ENCODE assay signal across 8 cellular contexts in the genomic region with DNA sequence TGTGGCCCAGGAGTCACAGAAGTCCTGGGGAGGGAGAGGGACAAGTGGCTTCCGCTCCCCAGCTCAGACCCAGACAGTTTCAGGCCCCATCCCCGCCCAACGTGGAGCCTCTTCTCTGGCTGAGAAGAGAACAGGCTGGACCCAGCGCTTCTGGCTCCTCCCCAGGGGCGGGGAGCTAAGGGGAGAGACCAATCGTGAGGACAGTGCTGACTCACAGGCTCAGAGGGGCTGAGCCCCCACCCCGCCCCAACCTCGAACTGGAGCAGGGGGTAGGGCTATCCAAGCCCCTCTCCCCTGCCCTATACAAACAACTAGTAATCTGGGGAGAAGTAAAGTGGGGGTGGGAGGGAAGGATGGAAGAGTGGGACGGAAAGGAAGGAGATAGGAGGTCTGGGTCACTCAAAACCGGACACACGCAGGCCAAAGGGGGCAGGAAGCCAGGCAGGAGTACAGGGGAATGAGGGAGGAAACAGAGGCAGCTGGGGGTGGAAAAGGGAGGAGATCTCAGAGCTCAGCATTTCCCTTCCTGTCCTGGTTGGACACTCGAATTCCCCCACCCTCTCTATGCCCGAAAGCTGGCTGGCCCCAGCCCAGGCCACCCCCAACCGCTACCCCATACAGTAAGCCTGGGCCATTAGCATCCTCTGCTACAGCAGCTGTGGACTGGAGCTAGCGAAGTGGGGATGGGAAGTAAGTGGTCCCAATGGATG. TPM values are rescaled to one million over a fixed set of nuclear protein-coding genes. Genes with fewer than 3 reads are reported as not detected.
DNase-seq lines count a peak whose midpoint lies in the region; ATAC-seq, FAIRE-seq and TF ChIP-seq lines count a peak whose summit lies in the region.

A gene with protein sequence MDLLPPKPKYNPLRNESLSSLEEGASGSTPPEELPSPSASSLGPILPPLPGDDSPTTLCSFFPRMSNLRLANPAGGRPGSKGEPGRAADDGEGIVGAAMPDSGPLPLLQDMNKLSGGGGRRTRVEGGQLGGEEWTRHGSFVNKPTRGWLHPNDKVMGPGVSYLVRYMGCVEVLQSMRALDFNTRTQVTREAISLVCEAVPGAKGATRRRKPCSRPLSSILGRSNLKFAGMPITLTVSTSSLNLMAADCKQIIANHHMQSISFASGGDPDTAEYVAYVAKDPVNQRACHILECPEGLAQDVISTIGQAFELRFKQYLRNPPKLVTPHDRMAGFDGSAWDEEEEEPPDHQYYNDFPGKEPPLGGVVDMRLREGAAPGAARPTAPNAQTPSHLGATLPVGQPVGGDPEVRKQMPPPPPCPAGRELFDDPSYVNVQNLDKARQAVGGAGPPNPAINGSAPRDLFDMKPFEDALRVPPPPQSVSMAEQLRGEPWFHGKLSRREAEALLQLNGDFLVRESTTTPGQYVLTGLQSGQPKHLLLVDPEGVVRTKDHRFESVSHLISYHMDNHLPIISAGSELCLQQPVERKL (minus strand): TSS at position 117 of the 710 bp plus-strand sequence. CDS start 221 bp downstream, outside the sequence.

- DNase-seq in A549 (ENCODE audit: low read depth in 1 of 2, low spot score in 1 of 2) (peak; percentile 93 to 94), GM13977 (ENCODE audit: low spot score) (peak; percentile 81), NCI-H526 treated with DMSO at 0.1 percent for 48 hours (lab: John Stamatoyannopoulos, UW) (peak; percentile 58), foreskin fibroblast (peak; percentile 96 to 98), natural killer cell (no peak), upper lobe of right lung (peak; percentile 92)
- DNase-seq in activated naive CD4-positive, alpha-beta T cell treated with anti-CD3 and anti-CD28 coated beads for 36 hours, result peak; percentile 43

- peaks cover 17% of the 10 kb centered on the region for H3K36me3 Mint-ChIP-seq in activated naive CD4-positive, alpha-beta T cell treated with anti-CD3 and anti-CD28 coated beads for 36 hours (ENCODE audit: low read depth)
- H3K36me3 Mint-ChIP-seq in natural killer cell, result no peaks in the 10 kb centered on the region

- WGBS in A549 (ENCODE audit: missing lambda C conversion rate), result 6% methylated on average over 8 of the region's 15 CpGs

- no peak for TF ChIP-seq RAD21 in A549 (conservative IDR thresholded peaks at IDR 0.05 in 1 of 2, IDR thresholded peaks at IDR 0.05 in 1 of 2)

- H3K9me3 ChIP-seq in A549, result no peaks in the 10 kb centered on the region
- no peaks in the 10 kb centered on the region for H3K9me3 ChIP-seq in upper lobe of right lung

- CTCF ChIA-PET in A549 (lab: Yijun Ruan, JAX), result interaction anchor here (0.6 to 2.2 kb wide), 5 partner anchors 94 to 981 kb away, joined by 3 to 7 read pairs (median 3); no protein-coding TSS in a partner anchor
- CTCF ChIA-PET in activated naive CD4-positive, alpha-beta T cell treated with anti-CD3 and anti-CD28 coated beads for 36 hours (lab: Charles Lee), result interaction anchor here (0.6 to 1.7 kb wide), 11 partner anchors 9 to 364 kb away, joined by 3 to 13 read pairs (median 5); a partner anchor contains a TSS

- H3K27ac ChIP-seq in A549 (peak within 1 kb of the TSS; percentile 98 to 100), upper lobe of right lung (peak within 1 kb of the TSS; percentile 93)

- peak; percentile 54 to 74 for ATAC-seq in A549
- ATAC-seq in natural killer cell, result no peak
- ATAC-seq in upper lobe of right lung, result peak; percentile 48
- no peak for ATAC-seq in GM21528 (IDR thresholded peaks at IDR 0.05; ENCODE audit: low FRiP score, unreplicated experiment)

- H3K9me3 Mint-ChIP-seq in activated naive CD4-positive, alpha-beta T cell treated with anti-CD3 and anti-CD28 coated beads for 36 hours, result no peaks in the 10 kb centered on the region
- H3K9me3 Mint-ChIP-seq in natural killer cell, result no peaks in the 10 kb centered on the region

- FAIRE-seq in A549 (lab: Jason Lieb, UNC), result no peak

- peak; percentile 94 for TF ChIP-seq POLR2A in A549 (IDR thresholded peaks at IDR 0.05; ENCODE audit: low read length)

- peaks cover 33% of the 10 kb centered on the region for H3K36me3 ChIP-seq in upper lobe of right lung

- intact Hi-C loops in activated naive CD4-positive, alpha-beta T cell treated with anti-CD3 and anti-CD28 coated beads for 36 hours (cut with micrococcal nuclease), result loop anchor here (5.0 kb wide), 1 partner anchor 222 kb away; no protein-coding TSS in a partner anchor
- intact Hi-C loops in natural killer cell (cut with micrococcal nuclease), result loop anchor here (5.0 kb wide), 2 partner anchors 33 to 92 kb away; a partner anchor contains a TSS
- intact Hi-C loops in upper lobe of right lung (cut with DNase I), result no loop called here

- H3K4me1 ChIP-seq in A549 (peaks cover 41% of the 10 kb centered on the region), upper lobe of right lung (peaks cover 48% of the 10 kb centered on the region)

- no peak for TF ChIP-seq EP300 in A549 (IDR thresholded peaks at IDR 0.05)

- no peak within 1 kb of the TSS for H3K4me3 Mint-ChIP-seq in activated naive CD4-positive, alpha-beta T cell treated with anti-CD3 and anti-CD28 coated beads for 36 hours
- H3K4me3 Mint-ChIP-seq in natural killer cell, result peak within 1 kb of the TSS; percentile 49

- TF ChIP-seq CTCF in A549 (IDR thresholded peaks at IDR 0.05), result no peak
- TF ChIP-seq CTCF in GM13977 (IDR thresholded peaks at IDR 0.05; ENCODE audit: extremely low read depth, insufficient read depth, missing control alignments), result no peak
- TF ChIP-seq CTCF in foreskin fibroblast (IDR thresholded peaks at IDR 0.05; ENCODE audit: low read depth, low read length), result no peak
- no peak for TF ChIP-seq CTCF in natural killer cell (IDR thresholded peaks at IDR 0.05)
- no peak for TF ChIP-seq CTCF in upper lobe of right lung (IDR thresholded peaks at IDR 0.05)

- peak within 1 kb of the TSS; percentile 74 for H3K27ac Mint-ChIP-seq in activated naive CD4-positive, alpha-beta T cell treated with anti-CD3 and anti-CD28 coated beads for 36 hours
- H3K27ac Mint-ChIP-seq in natural killer cell, result peak within 1 kb of the TSS in 1 of 2 donors; percentile 67

- peaks cover 32% of the 10 kb centered on the region for H3K4me1 Mint-ChIP-seq in activated naive CD4-positive, alpha-beta T cell treated with anti-CD3 and anti-CD28 coated beads for 36 hours (ENCODE audit: low read depth)
- H3K4me1 Mint-ChIP-seq in natural killer cell, result peaks cover 20 to 37% of the 10 kb centered on the region in 2 donors

- no peaks in the 10 kb centered on the region for H3K27me3 Mint-ChIP-seq in activated naive CD4-positive, alpha-beta T cell treated with anti-CD3 and anti-CD28 coated beads for 36 hours (ENCODE audit: low read depth)
- H3K27me3 Mint-ChIP-seq in natural killer cell (ENCODE audit: low read depth in 2 of 2), result no peaks in the 10 kb centered on the region

- H3K27me3 ChIP-seq in upper lobe of right lung, result no peaks in the 10 kb centered on the region

- H3K4me3 ChIP-seq in A549, result peak within 1 kb of the TSS; percentile 65
- peak within 1 kb of the TSS; percentile 63 to 82 for H3K4me3 ChIP-seq in foreskin fibroblast (ENCODE audit: low read depth in 1 of 2, low read length in 2 of 2)
- peak within 1 kb of the TSS; percentile 63 for H3K4me3 ChIP-seq in upper lobe of right lung

- POLR2A ChIA-PET in A549 (lab: Yijun Ruan, JAX), result interaction anchor here (0.6 to 6.3 kb wide), 15 partner anchors 9 to 370 kb away, joined by 3 to 91 read pairs (median 6); a partner anchor contains a TSS

- in situ Hi-C loops in GM13977 (cut with MboI; ENCODE audit: low pct_unique_long_range_greater_than_20kb, low sequenced_read_pairs, unreplicated experiment), result no loop called here

- peak within 1 kb of the TSS; percentile 99 for H3K4me2 ChIP-seq in A549

TF ChIP-seq in A549, 52 proteins besides CTCF, POLR2A, EP300 and RAD21 (continues in another document):
- TF ChIP-seq ESRRA (IDR thresholded peaks at IDR 0.05; ENCODE audit: borderline replicate concordance, low read length) (no peak), ZC3H11A (IDR thresholded peaks at IDR 0.05) (no peak), HOXA7 (CRISPR knock-in tag; IDR thresholded peaks at IDR 0.05) (0 out of 2 replicates have a peak, but pooled peaks have one; percentile 70), NFE2L2 (conservative IDR thresholded peaks at IDR 0.05; ENCODE audit: low read length) (no peak), RCOR1 (IDR thresholded peaks at IDR 0.05; ENCODE audit: low read depth, low read length) (no peak), JUN (IDR thresholded peaks at IDR 0.05) (peak; percentile 83 to 89), HDAC2 (IDR thresholded peaks at IDR 0.05) (no peak), MYC (IDR thresholded peaks at IDR 0.05; ENCODE audit: borderline replicate concordance, low read length) (no peak), EHMT2 (IDR thresholded peaks at IDR 0.05; ENCODE audit: low read depth) (no peak), CBX2 (IDR thresholded peaks at IDR 0.05; ENCODE audit: borderline replicate concordance, low read depth) (no peak), JUNB (IDR thresholded peaks at IDR 0.05) (no peak), RARB (CRISPR knock-in tag; IDR thresholded peaks at IDR 0.05) (0 out of 2 replicates have a peak, but pooled peaks have one; percentile 27), CHD2 (IDR thresholded peaks at IDR 0.05; ENCODE audit: low read length, partially characterized antibody) (no peak), POLR2AphosphoS2 (conservative IDR thresholded peaks at IDR 0.05; ENCODE audit: low read length) (no peak), TP53 (CRISPR knock-in tag; IDR thresholded peaks at IDR 0.05) (peak; percentile 71; the same call in 1 of the 2 replicates)
- TF ChIP-seq, protein P1, sequence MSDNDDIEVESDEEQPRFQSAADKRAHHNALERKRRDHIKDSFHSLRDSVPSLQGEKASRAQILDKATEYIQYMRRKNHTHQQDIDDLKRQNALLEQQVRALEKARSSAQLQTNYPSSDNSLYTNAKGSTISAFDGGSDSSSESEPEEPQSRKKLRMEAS (IDR thresholded peaks at IDR 0.05), result peak; percentile 26
- TF ChIP-seq, protein P2, sequence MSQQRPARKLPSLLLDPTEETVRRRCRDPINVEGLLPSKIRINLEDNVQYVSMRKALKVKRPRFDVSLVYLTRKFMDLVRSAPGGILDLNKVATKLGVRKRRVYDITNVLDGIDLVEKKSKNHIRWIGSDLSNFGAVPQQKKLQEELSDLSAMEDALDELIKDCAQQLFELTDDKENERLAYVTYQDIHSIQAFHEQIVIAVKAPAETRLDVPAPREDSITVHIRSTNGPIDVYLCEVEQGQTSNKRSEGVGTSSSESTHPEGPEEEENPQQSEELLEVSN (IDR thresholded peaks at IDR 0.05; ENCODE audit: borderline replicate concordance, low read depth), result no peak

RNA-seq across cellular contexts. Expression of the gene that starts here (rescaled TPM):
- polyA plus RNA-seq in A549 (2011; rRNA removed), result 174 and 203 TPM in 2 replicates
- polyA plus RNA-seq in A549 (2012; cell fraction: cytosol; rRNA removed), result 156 and 206 TPM in 2 replicates
- 288 and 324 TPM in 2 replicates for polyA plus RNA-seq in A549 (2012; cell fraction: nucleus; rRNA removed)
- 117 to 124 TPM (median 118 TPM) in 3 replicates for polyA plus RNA-seq in A549 (2017; fragmentation: RNase III; extraction: RNeasy Plus Mini Kit Qiagen cat#74134 plus additional on column Dnase treatment)
- 278 and 293 TPM in 2 replicates for polyA minus RNA-seq in A549 (2011; rRNA and poly(A)+ RNA removed)
- total RNA-seq in activated naive CD4-positive, alpha-beta T cell treated with anti-CD3 and anti-CD28 coated beads for 36 hours, result 10 to 100 TPM; 35.5 to 40.8 TPM
- total RNA-seq in natural killer cell, result 100 to 1,000 TPM in 1 of 3 donors, 10 to 100 TPM in 2; 94.6 to 112 (median 96.8) TPM
- total RNA-seq in upper lobe of right lung, result 120 TPM

Comparison
In these comparisons a context has a peak if more than half of its experiments do, and no peak if none do; other contexts are left out.
1. ATAC-seq: peak in A549 (2 of 2) and upper lobe of right lung (single experiment); none in natural killer cell (0 of 3) and GM21528 (single experiment).
2. Peak in every context shown above with its lines, with median percentiles within 50 percentile points of each other: H3K4me3 ChIP-seq.